Comparison of ENCODE assay signal across 23 cellular contexts in genomic region chr5:65248896-65249295, GRCh38.
"Had no signal": no experiment of that assay in that cellular context is flagged by ENCODE, and none has a peak within 500 bp of the region (broad histone marks: within the 10 kb centered on the region; RNA-seq: fewer than 3 reads in every experiment).

No MANE protein-coding gene starts in this region.

- ATAC-seq: naive thymus-derived CD8-positive, alpha-beta T cell; pancreas; right cardiac atrium; sciatic nerve; stimulated activated effector memory CD8-positive, alpha-beta T cell treated with anti-CD3 and anti-CD28 coated beads, Interleukin-12 subunit alpha, Interleukin-12 subunit beta, amount 100 ng/mL, for 72 hours had no signal

- H3K4me1 ChIP-seq: left ventricle myocardium inferior, pancreas, prostate gland, suprapubic skin, tibial artery, uterus had no signal

- H3K27ac ChIP-seq: left ventricle myocardium inferior, pancreas, prostate gland, skin epidermis, spleen, suprapubic skin, thoracic aorta, tibial artery, uterus had no signal

- H3K36me3 ChIP-seq: left ventricle myocardium inferior, pancreas, prostate gland, spleen, suprapubic skin, thoracic aorta, tibial artery, uterus had no signal

- H3K4me3 ChIP-seq: left ventricle myocardium inferior, lung, pancreas, prostate gland, skin epidermis, spleen, suprapubic skin, thoracic aorta, tibial artery, uterus had no signal

- DNase-seq: hypothalamus; immature natural killer cell; kidney; left ventricle myocardium inferior; mesendoderm; naive thymus-derived CD8-positive, alpha-beta T cell; nucleus accumbens; pancreas; posterior cingulate gyrus; retina; right cardiac atrium; spleen; stimulated activated CD4-positive, alpha-beta T cell treated with anti-CD3 and anti-CD28 coated beads, Interleukin-4, amount 100 ng/mL, for 24 hours; stimulated activated naive CD4-positive, alpha-beta T cell; tibial artery; uterus had no signal

- H3K27me3 ChIP-seq: pancreas, spleen, suprapubic skin, tibial artery, uterus had no signal

- H3K9me3 ChIP-seq: left ventricle myocardium inferior, pancreas, prostate gland, spleen, suprapubic skin, thoracic aorta, tibial artery, uterus had no signal
